In the genomic region with DNA sequence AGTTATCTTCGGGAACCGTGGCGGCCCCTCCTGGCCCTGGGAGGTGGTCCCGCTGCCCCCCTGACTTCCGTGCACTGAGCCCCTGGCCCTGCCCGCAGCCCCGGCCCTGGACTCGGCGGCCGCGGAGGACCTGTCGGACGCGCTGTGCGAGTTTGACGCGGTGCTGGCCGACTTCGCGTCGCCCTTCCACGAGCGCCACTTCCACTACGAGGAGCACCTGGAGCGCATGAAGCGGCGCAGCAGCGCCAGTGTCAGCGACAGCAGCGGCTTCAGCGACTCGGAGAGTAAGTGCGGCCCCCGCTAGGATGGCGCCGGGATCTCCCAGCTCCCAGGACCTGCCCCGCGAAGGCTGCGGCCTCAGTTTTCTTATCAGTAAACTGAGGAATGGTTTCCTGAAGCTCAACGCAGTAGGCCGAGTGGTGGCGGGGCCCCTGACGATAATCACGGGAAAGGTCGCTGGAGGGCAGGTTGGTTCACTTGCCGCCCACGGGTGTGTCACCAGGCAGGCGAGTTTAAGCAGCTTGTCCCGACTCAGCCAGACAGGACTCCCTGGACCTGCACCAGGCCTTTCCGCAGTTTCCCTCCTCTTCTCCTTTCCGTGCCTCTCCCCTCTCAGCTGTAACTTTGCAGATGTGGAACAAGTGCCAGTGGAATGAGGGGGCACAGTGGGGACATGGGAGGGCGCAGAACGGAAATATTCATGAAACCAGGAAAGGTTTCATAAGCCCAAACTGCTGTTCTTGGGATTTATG, we compare ENCODE assay signal across 7 cellular contexts. TPM values are rescaled to one million over a fixed set of nuclear protein-coding genes. Genes with fewer than 3 reads are reported as not detected.
A peak's percentile ranks its signal among the peaks of the same experiment; 100 is the strongest.
DNase-seq lines count a peak whose midpoint lies in the region; ATAC-seq lines count a peak whose summit lies in the region.

No MANE protein-coding gene starts in this region.

- CTCF ChIA-PET in activated CD4-positive, alpha-beta memory T cell treated with anti-CD3 and anti-CD28 coated beads for 36 hours (lab: Charles Lee): interaction anchor here (0.7 to 3.5 kb wide), 19 partner anchors 12 to 398 kb away, joined by 3 to 38 read pairs (median 4); no protein-coding TSS in a partner anchor

- intact Hi-C loops in activated CD4-positive, alpha-beta memory T cell treated with anti-CD3 and anti-CD28 coated beads for 36 hours (cut with micrococcal nuclease): loop anchor here (1.0 to 10.0 kb wide), 5 partner anchors 34 to 586 kb away; partner anchors contain the start of gene DGKH

- H3K27ac Mint-ChIP-seq in activated CD4-positive, alpha-beta memory T cell treated with anti-CD3 and anti-CD28 coated beads for 36 hours: peak overlapping the region; percentile 97

- peak; percentile 79 for DNase-seq in activated CD4-positive, alpha-beta memory T cell treated with anti-CD3 and anti-CD28 coated beads for 36 hours
- peak; percentile 50 for DNase-seq in stimulated activated naive CD4-positive, alpha-beta T cell treated with Interleukin-2 at 50 U/mL for 16 hours (lab: John Stamatoyannopoulos, UW)

- H3K27me3 Mint-ChIP-seq in activated CD4-positive, alpha-beta memory T cell treated with anti-CD3 and anti-CD28 coated beads for 36 hours: peaks cover 2% of the 10 kb centered on the region

- H3K9me3 Mint-ChIP-seq in activated CD4-positive, alpha-beta memory T cell treated with anti-CD3 and anti-CD28 coated beads for 36 hours: peaks cover 2% of the 10 kb centered on the region

- peak overlapping the region; percentile 87 for H3K4me3 Mint-ChIP-seq in activated CD4-positive, alpha-beta memory T cell treated with anti-CD3 and anti-CD28 coated beads for 36 hours

- no peak overlapping the region for H3K27ac ChIP-seq in HUES6 (ENCODE audit: low read depth, low read length)

- H3K27me3 ChIP-seq in HUES6 (ENCODE audit: control insufficient read depth, insufficient read depth, low read length): peaks cover 76% of the 10 kb centered on the region
- H3K27me3 ChIP-seq in endocrine pancreas (ENCODE audit: control insufficient read depth, insufficient read depth, low read length): no peaks in the 10 kb centered on the region
- peaks cover 12% of the 10 kb centered on the region for H3K27me3 ChIP-seq in mononuclear cell (ENCODE audit: insufficient read depth, low read length)

- H3K9me3 ChIP-seq in HUES6 (ENCODE audit: control insufficient read depth, insufficient read depth, low read depth, low read length) (no peaks in the 10 kb centered on the region), endocrine pancreas (ENCODE audit: control insufficient read depth, low read length) (no peaks in the 10 kb centered on the region), mononuclear cell (ENCODE audit: low read depth, low read length) (no peaks in the 10 kb centered on the region)

- peak overlapping the region; percentile 70 for H3K4me3 ChIP-seq in HUES6 (ENCODE audit: low read depth, low read length)
- H3K4me3 ChIP-seq in endocrine pancreas (ENCODE audit: control insufficient read depth, insufficient read depth, low read length): peak overlapping the region; percentile 35
- peak overlapping the region; percentile 68 for H3K4me3 ChIP-seq in mononuclear cell (ENCODE audit: low read length)

- H3K4me1 Mint-ChIP-seq in activated CD4-positive, alpha-beta memory T cell treated with anti-CD3 and anti-CD28 coated beads for 36 hours (ENCODE audit: low read depth): peaks cover 48% of the 10 kb centered on the region

- H3K4me1 ChIP-seq in HUES6 (ENCODE audit: control insufficient read depth, insufficient read depth, low read length) (0 out of 2 replicates have a peak, but pooled peaks cover 4% of the 10 kb centered on the region), endocrine pancreas (ENCODE audit: control insufficient read depth, insufficient read depth, low read length) (no peaks in the 10 kb centered on the region), mononuclear cell (ENCODE audit: insufficient read depth, low read length) (peaks cover 56% of the 10 kb centered on the region)

- ATAC-seq in GM19372 (IDR thresholded peaks at IDR 0.05; ENCODE audit: low read depth, unreplicated experiment): peak; percentile 22
- ATAC-seq in HG02981 (IDR thresholded peaks at IDR 0.05; ENCODE audit: unreplicated experiment): no peak

- peak overlapping the region; percentile 43 for H3K9ac ChIP-seq in HUES6 (ENCODE audit: low read length)
- H3K9ac ChIP-seq in endocrine pancreas (ENCODE audit: control insufficient read depth, insufficient read depth, low read length): peak overlapping the region; percentile 57

- H3K36me3 Mint-ChIP-seq in activated CD4-positive, alpha-beta memory T cell treated with anti-CD3 and anti-CD28 coated beads for 36 hours: peaks cover 34% of the 10 kb centered on the region

- POLR2A ChIA-PET in activated CD4-positive, alpha-beta memory T cell treated with anti-CD3 and anti-CD28 coated beads for 36 hours (lab: Charles Lee): interaction anchor here (1.0 to 2.8 kb wide), 8 partner anchors 12 to 815 kb away, joined by 3 to 15 read pairs (median 6); partner anchors contain the start of gene AKAP11

- H3K36me3 ChIP-seq in HUES6 (ENCODE audit: control insufficient read depth, insufficient read depth, low read length) (no peaks in the 10 kb centered on the region), endocrine pancreas (ENCODE audit: control insufficient read depth, insufficient read depth, low read length) (no peaks in the 10 kb centered on the region)

RNA-seq across cellular contexts. Expression of gene RGCC, which starts 1.0 kb away (rescaled TPM):
- total RNA-seq in activated CD4-positive, alpha-beta memory T cell treated with anti-CD3 and anti-CD28 coated beads for 36 hours: 10 to 100 TPM; 94.8 to 96.8 TPM
- total RNA-seq in mononuclear cell: 68.3 TPM
